Comparison of ENCODE assay signal across 17 cellular contexts in the genomic region with DNA sequence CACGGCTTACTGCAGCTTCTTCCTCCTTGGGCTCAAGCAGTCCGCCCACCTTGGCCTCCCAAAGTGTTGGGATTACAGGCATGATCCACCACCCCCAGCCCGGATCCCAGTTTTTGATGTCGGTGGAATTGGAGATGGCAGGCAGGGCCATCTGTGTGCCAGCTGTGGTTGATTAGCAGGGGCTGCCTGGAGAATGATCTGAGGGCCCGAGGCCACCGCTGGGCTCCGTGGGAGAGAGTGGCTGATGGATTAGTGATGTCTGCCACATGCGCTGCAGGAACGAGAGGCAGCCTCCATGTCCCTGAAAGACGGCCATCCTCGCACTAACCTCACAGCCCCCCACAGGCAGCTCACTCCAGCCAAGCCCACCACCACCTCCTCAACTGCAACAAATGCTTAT. TPM values are rescaled to one million over a fixed set of nuclear protein-coding genes. Genes with fewer than 3 reads are reported as not detected.
"Had no signal": no experiment of that assay in that cellular context is flagged by ENCODE, and none has a peak within 500 bp of the region (broad histone marks: within the 10 kb centered on the region; RNA-seq: fewer than 3 reads in every experiment).

No MANE protein-coding gene starts in this region.

- H3K4me3 Mint-ChIP-seq: T-helper 17 cell had no signal

- H3K36me3 Mint-ChIP-seq: naive thymus-derived CD8-positive, alpha-beta T cell had no signal

- H3K4me3 ChIP-seq: adrenal gland, coronary artery, mucosa of descending colon, ovary, stomach, thoracic aorta, uterus had no signal

- H3K9me3 ChIP-seq: adrenal gland, mucosa of descending colon, ovary, stomach, thoracic aorta, uterus had no signal

- H3K27ac Mint-ChIP-seq: activated T-helper 2 cell treated with anti-CD3 and anti-CD28 coated beads, Interferon-gamma antibody, Interleukin-2, Interleukin-4, amounts not matched to agents 10 μg/mL and 5 μg/mL and 100 μg/mL, durations not matched to agents 14 hours and 24 hours and 36 hours; T-helper 17 cell had no signal

- H3K9me3 Mint-ChIP-seq: activated T-helper 2 cell treated with anti-CD3 and anti-CD28 coated beads, Interferon-gamma antibody, Interleukin-2, Interleukin-4, amounts not matched to agents 10 μg/mL and 5 μg/mL and 100 μg/mL, durations not matched to agents 14 hours and 24 hours and 36 hours; naive thymus-derived CD8-positive, alpha-beta T cell had no signal

- H3K27ac ChIP-seq: coronary artery, ovary, stomach, thoracic aorta, uterus had no signal

- ATAC-seq: mucosa of descending colon; naive thymus-derived CD8-positive, alpha-beta T cell; T-helper 17 cell had no signal

- H3K27me3 ChIP-seq: adrenal gland, ovary, uterus had no signal

- H3K36me3 ChIP-seq: adrenal gland, ovary, stomach, thoracic aorta, uterus had no signal

- FAIRE-seq: endothelial cell of umbilical vein had no signal

- DNase-seq: activated CD4-positive, alpha-beta T cell treated with anti-CD3 and anti-CD28 coated beads, Interleukin-2, amount 50 U/mL, for 1 hour; activated naive CD4-positive, alpha-beta T cell treated with anti-CD3 and anti-CD28 coated beads, Interleukin-2, amount 50 U/mL, for 16 hours; adrenal gland; central memory CD4-positive, alpha-beta T cell; effector CD4-positive, alpha-beta T cell; mucosa of descending colon; ovary; stimulated activated CD4-positive, alpha-beta T cell treated with anti-CD3 and anti-CD28 coated beads, Interleukin-15, amount 100 ng/mL, for 24 hours; stimulated activated CD4-positive, alpha-beta T cell treated with anti-CD3 and anti-CD28 coated beads, Interleukin-4, amount 100 ng/mL, for 24 hours; stomach; T-helper 17 cell; uterus had no signal

RNA-seq across cellular contexts. Expression of gene FSCN2, which starts 49.0 kb away (rescaled TPM):
- polyA plus RNA-seq: naive thymus-derived CD8-positive, alpha-beta T cell had no signal
